ENCODE assay signal across 10 cellular contexts in genomic region chr6:20978176-20978614, GRCh38.
DNase-seq lines count a peak whose midpoint lies in the region; ATAC-seq, FAIRE-seq and TF ChIP-seq lines count a peak whose summit lies in the region.
"Had no signal": no experiment of that assay in that cellular context is flagged by ENCODE, and none has a peak within 500 bp of the region (broad histone marks: within the 10 kb centered on the region; RNA-seq: fewer than 3 reads in every experiment).

No MANE protein-coding gene starts in this region.

- DNase-seq in myocyte (ENCODE audit: low read depth) (peak; percentile 4), heart left ventricle (no peak), urothelium cell line (ENCODE audit: low spot score) (no peak), G401 (ENCODE audit: low spot score) (no peak)
- DNase-seq: sigmoid colon had no signal

- no peaks in the 10 kb centered on the region for H3K36me3 ChIP-seq in heart left ventricle
- H3K36me3 ChIP-seq: HAP-1, sigmoid colon, vagina had no signal

- H3K27ac ChIP-seq in heart left ventricle = no peak overlapping the region
- H3K27ac ChIP-seq: sigmoid colon, vagina had no signal

- peaks cover 0 to under 1% (median 0%) of the 10 kb centered on the region in 12 donors for H3K9me3 ChIP-seq in heart left ventricle
- H3K9me3 ChIP-seq: HAP-1, sigmoid colon, vagina had no signal

- H3K4me1 ChIP-seq in heart left ventricle = no peaks in the 10 kb centered on the region
- H3K4me1 ChIP-seq: HAP-1, sigmoid colon, vagina had no signal

- no peaks in the 10 kb centered on the region for H3K27me3 ChIP-seq in heart left ventricle
- H3K27me3 ChIP-seq: sigmoid colon, vagina had no signal

- in situ Hi-C loops in G401 (cut with HindIII; ENCODE audit: low sequenced_read_pairs) = no loop called here

- intact Hi-C loops in heart left ventricle (cut with DNase I) = no loop called here

- WGBS in heart left ventricle, 4 donors = 81 to 82% (median 82%) methylated on average over 5 of the region's 5 CpGs

- ATAC-seq in GM18519 (IDR thresholded peaks at IDR 0.05; ENCODE audit: low FRiP score, unreplicated experiment) (peak; percentile 81), GM21723 (IDR thresholded peaks at IDR 0.05; ENCODE audit: unreplicated experiment) (peak; percentile 82), HG03520 (IDR thresholded peaks at IDR 0.05; ENCODE audit: unreplicated experiment) (peak; percentile 83), heart left ventricle (no peak)

- no peak overlapping the region for H3K4me3 ChIP-seq in heart left ventricle
- H3K4me3 ChIP-seq: HAP-1, sigmoid colon, vagina had no signal

- FAIRE-seq in urothelium cell line (lab: Jason Lieb, UNC) = no peak

- no peak for TF ChIP-seq CTCF in heart left ventricle (IDR thresholded peaks at IDR 0.05)

- no peak for TF ChIP-seq POLR2A in heart left ventricle (IDR thresholded peaks at IDR 0.05)

Comparison
In these comparisons a context has a peak if more than half of its experiments do, and no peak if none do; other contexts are left out.
1. ATAC-seq: peak in GM18519 (single experiment), GM21723 (single experiment) and HG03520 (single experiment); none in heart left ventricle (0 of 4).